Comparison of ENCODE assay signal across 8 cellular contexts in genomic region chr11:82996966-82997606, GRCh38.
A peak's percentile ranks its signal among the peaks of the same experiment; 100 is the strongest.
DNase-seq lines count a peak whose midpoint lies in the region; ATAC-seq and TF ChIP-seq lines count a peak whose summit lies in the region.

No MANE protein-coding gene starts in this region.

- TF ChIP-seq CTCF in hepatocyte (IDR thresholded peaks at IDR 0.05; ENCODE audit: poor library complexity) (no peak), testis (IDR thresholded peaks at IDR 0.05) (no peak)

- no peak for TF ChIP-seq POLR2A in testis (IDR thresholded peaks at IDR 0.05)

- intact Hi-C loops in testis (cut with DNase I; ENCODE audit: low total_unique reads) = no loop called here

- no peaks in the 10 kb centered on the region for H3K36me3 ChIP-seq in hepatocyte (replicated peaks; ENCODE audit: insufficient read depth, low read depth)
- no peaks in the 10 kb centered on the region for H3K36me3 ChIP-seq in testis (ENCODE audit: low read depth, missing control alignments)

- no peak overlapping the region for H2AFZ ChIP-seq in hepatocyte

- WGBS in hepatocyte (ENCODE audit: low lambda C conversion rate, missing lambda C conversion rate) = 58% methylated on average over 14 of the region's 14 CpGs
- WGBS in testis, 2 donors = 90% methylated on average over 14 of the region's 14 CpGs

- H3K27ac ChIP-seq in hepatocyte = peak overlapping the region; percentile 81
- no peak overlapping the region for H3K27ac ChIP-seq in testis

- peaks cover 24% of the 10 kb centered on the region for H3K4me1 ChIP-seq in hepatocyte (ENCODE audit: insufficient read depth)
- H3K4me1 ChIP-seq in testis = peaks cover 2% of the 10 kb centered on the region

- H3K9me3 ChIP-seq in hepatocyte (ENCODE audit: low read depth) (no peaks in the 10 kb centered on the region), testis (no peaks in the 10 kb centered on the region)

- no peaks in the 10 kb centered on the region for H4K20me1 ChIP-seq in hepatocyte (ENCODE audit: insufficient read depth, poor library complexity, severe bottlenecking)

- no peaks in the 10 kb centered on the region for H3K27me3 ChIP-seq in hepatocyte
- H3K27me3 ChIP-seq in testis = no peaks in the 10 kb centered on the region

- H3K4me3 ChIP-seq in hepatocyte = no peak overlapping the region
- no peak overlapping the region for H3K4me3 ChIP-seq in testis

- H3K4me2 ChIP-seq in hepatocyte = peak overlapping the region; percentile 32

- peak; percentile 71 for DNase-seq in NCI-H510A treated with DMSO at 0.1 percent for 48 hours (lab: John Stamatoyannopoulos, UW)
- no peak for DNase-seq in NCI-H510A (lab: John Stamatoyannopoulos, UW)
- peak; percentile 97 for DNase-seq in NCI-H146 (lab: John Stamatoyannopoulos, UW)
- peak; percentile 73 for DNase-seq in hepatocyte (ENCODE audit: low spot score)
- DNase-seq in testis = no peak
- DNase-seq in amygdala (lab: John Stamatoyannopoulos, UW) = no peak
- no peak for DNase-seq in NCI-H2196 (lab: John Stamatoyannopoulos, UW; ENCODE audit: unreplicated experiment)

- no peaks in the 10 kb centered on the region for H3K79me2 ChIP-seq in hepatocyte

- H3K9me2 ChIP-seq in hepatocyte (replicated peaks; ENCODE audit: insufficient read depth) = no peaks in the 10 kb centered on the region

- peak; percentile 84 for ATAC-seq in HG02623 (IDR thresholded peaks at IDR 0.05; ENCODE audit: unreplicated experiment)

Comparison
In these comparisons a context has a peak if more than half of its experiments do, and no peak if none do; other contexts are left out.
1. DNase-seq: peak in NCI-H510A treated with DMSO at 0.1 percent for 48 hours (single experiment), NCI-H146 (single experiment) and hepatocyte (single experiment); none in NCI-H510A (single experiment), testis (single experiment), amygdala (0 of 56) and NCI-H2196 (single experiment).